ENCODE assay signal across 8 cellular contexts in genomic region chr1:66764994-66765578, GRCh38. TPM values are rescaled to one million over a fixed set of nuclear protein-coding genes. Genes with fewer than 3 reads are reported as not detected.
DNase-seq lines count a peak whose midpoint lies in the region; ATAC-seq and TF ChIP-seq lines count a peak whose summit lies in the region.

No MANE protein-coding gene starts in this region.

- no peaks in the 10 kb centered on the region for H3K27me3 ChIP-seq in parathyroid adenoma (ENCODE audit: control insufficient read depth, insufficient read depth, low read length)

- no peaks in the 10 kb centered on the region for H3K36me3 ChIP-seq in parathyroid adenoma (ENCODE audit: control insufficient read depth, insufficient read depth, low read length)

- H3K4me1 ChIP-seq in parathyroid adenoma = no peaks in the 10 kb centered on the region

- no peak overlapping the region for H3K9ac ChIP-seq in parathyroid adenoma

- no peaks in the 10 kb centered on the region for H3K79me2 ChIP-seq in parathyroid adenoma

- peak; percentile 69 for TF ChIP-seq CTCF in fibroblast of the aortic adventitia (IDR thresholded peaks at IDR 0.05; ENCODE audit: insufficient read depth, low read length)
- peak; percentile 46 for TF ChIP-seq CTCF in parathyroid adenoma (IDR thresholded peaks at IDR 0.05)

- H3K27ac ChIP-seq in parathyroid adenoma = no peak overlapping the region

- no peak overlapping the region for H3K4me3 ChIP-seq in fibroblast of the aortic adventitia (ENCODE audit: low read depth, low read length)
- no peak overlapping the region for H3K4me3 ChIP-seq in parathyroid adenoma (ENCODE audit: low read depth, low read length)

- H2AFZ ChIP-seq in parathyroid adenoma = no peak overlapping the region

- H3K4me2 ChIP-seq in parathyroid adenoma (ENCODE audit: low read length) = no peak overlapping the region

- no peaks in the 10 kb centered on the region for H3K9me3 ChIP-seq in parathyroid adenoma (ENCODE audit: control insufficient read depth, low read length)

- ATAC-seq in GM18498 (IDR thresholded peaks at IDR 0.05; ENCODE audit: unreplicated experiment) (peak; percentile 69), HG03439 (IDR thresholded peaks at IDR 0.05; ENCODE audit: unreplicated experiment) (peak; percentile 51), GM19395 (IDR thresholded peaks at IDR 0.05; ENCODE audit: unreplicated experiment) (no peak)

- DNase-seq in AG08396 (ENCODE audit: low spot score) (peak; percentile 49), NCI-H748 treated with DMSO at 0.1 percent for 48 hours (lab: John Stamatoyannopoulos, UW) (peak; percentile 44), fibroblast of the aortic adventitia (ENCODE audit: low read depth) (peak; percentile 75)
- peak; percentile 9 for DNase-seq in activated CD8-positive, alpha-beta memory T cell treated with anti-CD3 and anti-CD28 coated beads, Interleukin-2, amount 50 U/mL, for 24 hours (ENCODE audit: extremely low read depth)

RNA-seq across cellular contexts. Expression of gene DYNLT5, which starts 12.8 kb away (rescaled TPM):
- total RNA-seq in fibroblast of the aortic adventitia (ENCODE audit: low replicate concordance) = 1.4 TPM in 1 of 2 replicates, not detected in the other

RNA-seq across cellular contexts. Expression of gene INSL5, which starts 36.0 kb away (rescaled TPM):
- total RNA-seq in fibroblast of the aortic adventitia (ENCODE audit: low replicate concordance) = not detected in 2 replicates

Comparison
In these comparisons a context has a peak if more than half of its experiments do, and no peak if none do; other contexts are left out.
1. DNase-seq: peak in every context shown above with its lines; median percentile 75 in fibroblast of the aortic adventitia; 49 in AG08396; 44 in NCI-H748 treated with DMSO at 0.1 percent for 48 hours; 9 in activated CD8-positive, alpha-beta memory T cell treated with anti-CD3 and anti-CD28 coated beads, Interleukin-2, amount 50 U/mL, for 24 hours.